14 cellular contexts compared by ENCODE assay signal in the genomic region with DNA sequence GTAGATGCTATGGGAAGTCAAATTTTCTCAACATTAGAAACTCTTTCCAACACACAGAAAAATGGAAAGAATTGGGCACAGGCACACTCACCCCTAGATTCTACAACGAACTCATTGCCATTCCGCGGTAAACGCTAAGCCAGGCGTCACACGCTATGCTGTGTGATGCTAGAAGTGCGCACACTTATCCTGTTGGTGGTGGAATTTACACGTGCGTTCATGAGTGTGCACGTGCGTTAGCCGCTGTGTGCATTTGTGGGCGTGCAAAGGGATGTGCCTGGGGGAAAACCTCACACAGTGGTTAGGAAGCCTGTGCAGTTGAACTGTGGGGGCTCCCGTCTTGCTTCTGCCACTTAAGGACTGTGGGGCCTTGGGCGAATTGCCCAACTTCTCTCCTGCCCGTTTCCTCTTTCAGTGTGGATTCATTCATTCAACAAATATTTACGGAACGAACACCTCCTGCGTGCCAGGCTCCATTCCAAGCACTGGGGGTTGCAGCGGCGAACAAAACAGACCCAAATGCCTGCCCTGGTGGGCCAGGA. TPM values are rescaled to one million over a fixed set of nuclear protein-coding genes. Genes with fewer than 3 reads are reported as not detected.
DNase-seq lines count a peak whose midpoint lies in the region; ATAC-seq and TF ChIP-seq lines count a peak whose summit lies in the region.
"Had no signal": no experiment of that assay in that cellular context is flagged by ENCODE, and none has a peak within 500 bp of the region (broad histone marks: within the 10 kb centered on the region; RNA-seq: fewer than 3 reads in every experiment).

No MANE protein-coding gene starts in this region.

- H3K4me3 ChIP-seq in breast epithelium: no peak overlapping the region
- H3K4me3 ChIP-seq in Panc1 (ENCODE audit: low read depth in 2 of 2, low read length in 2 of 2): peak overlapping the region in 1 of 2 experiments; percentile 29; a peak in 2 of 4 replicates
- H3K4me3 ChIP-seq in left ventricle myocardium inferior: no peak overlapping the region
- H3K4me3 ChIP-seq in thoracic aorta: peak overlapping the region; percentile 11
- no peak overlapping the region for H3K4me3 ChIP-seq in psoas muscle

- CTCF ChIA-PET in MCF 10A (lab: Yijun Ruan, JAX): interaction anchor here (0.6 kb wide), 1 partner anchor 193 kb away, joined by 3 read pairs; no protein-coding TSS in a partner anchor
- CTCF ChIA-PET in Panc1 (lab: Charles Lee): interaction anchor here (0.6 kb wide), 1 partner anchor 393 kb away, joined by 7 read pairs; no protein-coding TSS in a partner anchor

- POLR2A ChIA-PET in MCF 10A (lab: Yijun Ruan, JAX) (no interaction called here), Panc1 (lab: Charles Lee) (no interaction called here)

- ATAC-seq in Panc1 (peak; percentile 84), thoracic aorta (ENCODE audit: insufficient number of reproducible peaks, low FRiP score, low read depth) (no peak), psoas muscle (no peak)
- no peak for ATAC-seq in activated naive CD4-positive, alpha-beta T cell treated with anti-CD3 and anti-CD28 coated beads, Interleukin-2, amount 50 U/mL, for 72 hours

- H3K36me3 Mint-ChIP-seq in MCF 10A (ENCODE audit: insufficient read depth, unreplicated experiment): no peaks in the 10 kb centered on the region
- H3K36me3 Mint-ChIP-seq in activated naive CD4-positive, alpha-beta T cell treated with anti-CD3 and anti-CD28 coated beads, Interleukin-2, amount 50 U/mL, for 72 hours: no peaks in the 10 kb centered on the region

- in situ Hi-C loops in Panc1 (cut with HindIII; ENCODE audit: low pct_unique_long_range_greater_than_20kb, low sequenced_read_pairs): no loop called here

- BruUV-seq in MCF 10A (replicated peaks; lab: Mats Ljungman, UMichigan) (no TSS peak), Panc1 (replicated peaks; lab: Mats Ljungman, UMichigan) (no TSS peak)

- H3K9me3 ChIP-seq in breast epithelium (peaks cover 3 to 6% of the 10 kb centered on the region in 2 donors), Panc1 (ENCODE audit: control insufficient read depth, insufficient read depth, low read depth, low read length) (no peaks in the 10 kb centered on the region), left ventricle myocardium inferior (replicated peaks) (peaks cover 18% of the 10 kb centered on the region), thoracic aorta (no peaks in the 10 kb centered on the region), psoas muscle (peaks cover 20% of the 10 kb centered on the region)
- H3K9me3 ChIP-seq: BE2C had no signal

- H3K27me3 ChIP-seq in breast epithelium (no peaks in the 10 kb centered on the region), Panc1 (ENCODE audit: control insufficient read depth, insufficient read depth, low read length) (no peaks in the 10 kb centered on the region), left ventricle myocardium inferior (ENCODE audit: low read depth) (peaks cover 28% of the 10 kb centered on the region), thoracic aorta (replicated peaks; ENCODE audit: insufficient read depth) (no peaks in the 10 kb centered on the region), psoas muscle (ENCODE audit: insufficient read depth in 3 of 3, low read length in 2 of 3) (no peaks in the 10 kb centered on the region)
- H3K27me3 ChIP-seq: BE2C had no signal

- H3K9me3 Mint-ChIP-seq in MCF 10A (ENCODE audit: unreplicated experiment): no peaks in the 10 kb centered on the region
- no peaks in the 10 kb centered on the region for H3K9me3 Mint-ChIP-seq in activated naive CD4-positive, alpha-beta T cell treated with anti-CD3 and anti-CD28 coated beads, Interleukin-2, amount 50 U/mL, for 72 hours

- H3K4me3 Mint-ChIP-seq in MCF 10A (ENCODE audit: unreplicated experiment): no peak overlapping the region
- H3K4me3 Mint-ChIP-seq: memory B cell had no signal

- peaks cover 5% of the 10 kb centered on the region for H3K4me1 Mint-ChIP-seq in MCF 10A (ENCODE audit: insufficient read depth, unreplicated experiment)
- H3K4me1 Mint-ChIP-seq: memory B cell had no signal

- H3K27ac ChIP-seq in breast epithelium (no peak overlapping the region), Panc1 (ENCODE audit: low read length) (peak overlapping the region; percentile 29; the same call in 1 of the 2 replicates), left ventricle myocardium inferior (replicated peaks) (no peak overlapping the region), thoracic aorta (no peak overlapping the region), psoas muscle (no peak overlapping the region)

- H3K36me3 ChIP-seq in breast epithelium (no peaks in the 10 kb centered on the region), Panc1 (ENCODE audit: control insufficient read depth, insufficient read depth, low read length) (no peaks in the 10 kb centered on the region), left ventricle myocardium inferior (no peaks in the 10 kb centered on the region), thoracic aorta (no peaks in the 10 kb centered on the region), psoas muscle (ENCODE audit: insufficient read depth in 1 of 2, low read depth in 1 of 2) (no peaks in the 10 kb centered on the region)
- H3K36me3 ChIP-seq: BE2C had no signal

- 52 to 56% (median 55%) methylated on average over 21 of the region's 21 CpGs for WGBS in psoas muscle, 3 donors

- H3K4me1 ChIP-seq in breast epithelium (no peaks in the 10 kb centered on the region), Panc1 (ENCODE audit: control insufficient read depth, insufficient read depth, low read length) (peaks cover 12% of the 10 kb centered on the region), left ventricle myocardium inferior (no peaks in the 10 kb centered on the region), thoracic aorta (ENCODE audit: control insufficient read depth in 1 of 2, low read depth in 2 of 2) (peaks cover 12 to 27% of the 10 kb centered on the region in 2 donors), psoas muscle (no peaks in the 10 kb centered on the region)
- H3K4me1 ChIP-seq: BE2C had no signal

- H3K27me3 Mint-ChIP-seq in MCF 10A (ENCODE audit: insufficient read depth, unreplicated experiment): no peaks in the 10 kb centered on the region

- intact Hi-C loops in MCF 10A (cut with micrococcal nuclease) (no loop called here), breast epithelium (cut with DNase I; ENCODE audit: low total_unique reads) (loop anchor here (10.0 kb wide), 1 partner anchor 533 kb away; no protein-coding TSS in a partner anchor), Panc1 (cut with micrococcal nuclease; ENCODE audit: unreplicated experiment) (no loop called here), left ventricle myocardium inferior (cut with micrococcal nuclease) (no loop called here), psoas muscle (cut with DNase I) (no loop called here)

- DNase-seq in MCF 10A (ENCODE audit: unreplicated experiment) (peak; percentile 27), breast epithelium (ENCODE audit: low spot score in 2 of 2) (no peak), Panc1 (ENCODE audit: low read depth, low spot score) (peak; percentile 41), left ventricle myocardium inferior (peak; percentile 39), thoracic aorta (ENCODE audit: low spot score) (no peak), psoas muscle (no peak), kidney glomerular epithelial cell (lab: John Stamatoyannopoulos, UW) (no peak)
- no peak for DNase-seq in activated naive CD4-positive, alpha-beta T cell treated with anti-CD3 and anti-CD28 coated beads, Interleukin-2, amount 50 U/mL, for 72 hours (ENCODE audit: low spot score in 2 of 2)
- DNase-seq: activated CD8-positive, alpha-beta memory T cell treated with anti-CD3 and anti-CD28 coated beads, Interleukin-2, amount 50 U/mL, for 48 hours; BE2C; foreskin melanocyte had no signal

- no peak for TF ChIP-seq CTCF in MCF 10A (IDR thresholded peaks at IDR 0.05; ENCODE audit: unreplicated experiment)
- TF ChIP-seq CTCF in breast epithelium (IDR thresholded peaks at IDR 0.05): no peak
- TF ChIP-seq CTCF in Panc1 (IDR thresholded peaks at IDR 0.05): no peak
- no peak for TF ChIP-seq CTCF in left ventricle myocardium inferior (IDR thresholded peaks at IDR 0.05; ENCODE audit: borderline replicate concordance)
- TF ChIP-seq CTCF in thoracic aorta (IDR thresholded peaks at IDR 0.05): no peak
- no peak for TF ChIP-seq CTCF in psoas muscle (IDR thresholded peaks at IDR 0.05)

- TF ChIP-seq POLR2A in breast epithelium (IDR thresholded peaks at IDR 0.05): no peak

- no peak overlapping the region for H3K27ac Mint-ChIP-seq in MCF 10A (ENCODE audit: low read depth, unreplicated experiment)
- H3K27ac Mint-ChIP-seq in activated naive CD4-positive, alpha-beta T cell treated with anti-CD3 and anti-CD28 coated beads, Interleukin-2, amount 50 U/mL, for 72 hours: no peak overlapping the region
- H3K27ac Mint-ChIP-seq: memory B cell had no signal

RNA-seq across cellular contexts. Expression of a gene that starts 7.7 kb away (rescaled TPM):
- total RNA-seq in MCF 10A (2022): not detected in 2 replicates
- not detected for total RNA-seq in breast epithelium
- total RNA-seq in Panc1 (2021; ENCODE audit: unreplicated experiment): not detected
- polyA plus RNA-seq in Panc1 (2012; ENCODE audit: insufficient read length): not detected
- total RNA-seq in left ventricle myocardium inferior: not detected
- not detected for total RNA-seq in thoracic aorta
- total RNA-seq in psoas muscle: not detected
- not detected for polyA plus RNA-seq in psoas muscle
- total RNA-seq in activated naive CD4-positive, alpha-beta T cell treated with anti-CD3 and anti-CD28 coated beads, Interleukin-2, amount 50 U/mL, for 72 hours: not detected
- total RNA-seq: skeletal muscle tissue; T-helper 1 cell treated with Interleukin-12 subunit alpha and Interleukin-12 subunit beta and Interleukin-4 antibody, amounts not matched to agents 30 ng/mL and 1 ng/mL, for 36 hours had no signal

RNA-seq across cellular contexts. Expression of a gene that starts 27.6 kb away (rescaled TPM):
- not detected in 2 replicates for total RNA-seq in MCF 10A (2022)
- total RNA-seq in breast epithelium: 10 to 100 TPM; 23.4 to 68.2 (median 48.2) TPM
- total RNA-seq in Panc1 (2021; ENCODE audit: unreplicated experiment): 10.0 TPM
- polyA plus RNA-seq in Panc1 (2012; ENCODE audit: insufficient read length): 16.6 TPM
- total RNA-seq in left ventricle myocardium inferior: 11.5 TPM
- 100 to 1,000 TPM; 164 to 214 TPM for total RNA-seq in thoracic aorta
- total RNA-seq in psoas muscle: 1 to 10 TPM; 1.9 to 8.2 (median 3.8) TPM
- polyA plus RNA-seq in psoas muscle: 1 to 10 TPM; 3.4 to 3.8 (median 3.4) TPM
- total RNA-seq in activated naive CD4-positive, alpha-beta T cell treated with anti-CD3 and anti-CD28 coated beads, Interleukin-2, amount 50 U/mL, for 72 hours: 10 to 100 TPM in 1 of 2 donors, 1 to 10 TPM in 1; 5.1 to 11.3 TPM

Comparison
In these comparisons a context has a peak if more than half of its experiments do, and no peak if none do; other contexts are left out.
1. DNase-seq: peak in MCF 10A (single experiment), Panc1 (single experiment) and left ventricle myocardium inferior (single experiment); none in breast epithelium (0 of 2), thoracic aorta (single experiment), psoas muscle (0 of 2), activated naive CD4-positive, alpha-beta T cell treated with anti-CD3 and anti-CD28 coated beads, Interleukin-2, amount 50 U/mL, for 72 hours (0 of 2) and kidney glomerular epithelial cell (single experiment).